ENCODE assay signal across 1 cellular context in the genomic region with DNA sequence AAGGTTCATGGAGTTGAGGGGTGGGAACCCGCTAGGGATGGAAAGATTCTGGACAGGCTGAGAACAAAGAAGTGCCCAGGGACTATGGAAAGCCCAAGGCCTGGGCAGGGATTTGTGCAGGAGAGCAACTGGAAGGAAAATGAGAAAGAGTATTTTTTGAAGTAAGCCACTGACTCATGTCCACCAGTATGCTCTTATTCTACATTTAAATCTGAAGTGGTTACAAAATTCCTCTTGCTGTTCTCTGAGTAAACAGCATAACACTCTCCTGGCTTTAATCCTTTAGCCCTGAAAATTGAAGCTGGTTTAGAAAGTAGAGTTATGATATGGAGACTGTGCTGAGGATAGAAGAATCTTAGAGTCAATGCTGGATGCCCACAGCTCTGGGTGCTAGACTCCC.
TF ChIP-seq lines count a peak whose summit lies in the region.

No MANE protein-coding gene starts in this region.

TF ChIP-seq in A549, 52 proteins besides CTCF, POLR2A, EP300 and RAD21:
- TF ChIP-seq EHMT2 (IDR thresholded peaks at IDR 0.05; ENCODE audit: low read depth) (no peak), ZC3H11A (IDR thresholded peaks at IDR 0.05) (no peak), RARB (CRISPR knock-in tag; IDR thresholded peaks at IDR 0.05) (no peak), POLR2AphosphoS2 (conservative IDR thresholded peaks at IDR 0.05; ENCODE audit: low read length) (no peak), RCOR1 (IDR thresholded peaks at IDR 0.05; ENCODE audit: low read depth, low read length) (no peak), HDAC2 (IDR thresholded peaks at IDR 0.05) (no peak), FOSB (CRISPR knock-in tag; IDR thresholded peaks at IDR 0.05) (no peak), CBX2 (IDR thresholded peaks at IDR 0.05; ENCODE audit: borderline replicate concordance, low read depth) (no peak), E2F6 (IDR thresholded peaks at IDR 0.05; ENCODE audit: borderline replicate concordance, low read depth) (no peak), TFCP2L1 (CRISPR knock-in tag; IDR thresholded peaks at IDR 0.05) (no peak), NR3C1 (IDR thresholded peaks at IDR 0.05) (no peak), TP53 (CRISPR knock-in tag; IDR thresholded peaks at IDR 0.05) (no peak), MYC (IDR thresholded peaks at IDR 0.05; ENCODE audit: borderline replicate concordance, low read length) (no peak), CBX8 (IDR thresholded peaks at IDR 0.05) (no peak), CHD4 (IDR thresholded peaks at IDR 0.05; ENCODE audit: borderline replicate concordance) (no peak), FOSL2 (IDR thresholded peaks at IDR 0.05) (no peak), FOSL2 (CRISPR knock-in tag; IDR thresholded peaks at IDR 0.05) (no peak), BCL3 (IDR thresholded peaks at IDR 0.05) (no peak), MAZ (IDR thresholded peaks at IDR 0.05; ENCODE audit: borderline replicate concordance, low read depth, low read length) (no peak), SMC3 (IDR thresholded peaks at IDR 0.05) (no peak)
- TF ChIP-seq, protein P1, sequence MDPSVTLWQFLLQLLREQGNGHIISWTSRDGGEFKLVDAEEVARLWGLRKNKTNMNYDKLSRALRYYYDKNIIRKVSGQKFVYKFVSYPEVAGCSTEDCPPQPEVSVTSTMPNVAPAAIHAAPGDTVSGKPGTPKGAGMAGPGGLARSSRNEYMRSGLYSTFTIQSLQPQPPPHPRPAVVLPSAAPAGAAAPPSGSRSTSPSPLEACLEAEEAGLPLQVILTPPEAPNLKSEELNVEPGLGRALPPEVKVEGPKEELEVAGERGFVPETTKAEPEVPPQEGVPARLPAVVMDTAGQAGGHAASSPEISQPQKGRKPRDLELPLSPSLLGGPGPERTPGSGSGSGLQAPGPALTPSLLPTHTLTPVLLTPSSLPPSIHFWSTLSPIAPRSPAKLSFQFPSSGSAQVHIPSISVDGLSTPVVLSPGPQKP (IDR thresholded peaks at IDR 0.05; ENCODE audit: low read depth, low read length) = no peak
TF ChIP-seq in A549: peak in this region for 0.
